Comparison of ENCODE assay signal across 1 cellular context in genomic region chr2:10610213-10610892, GRCh38.
TF ChIP-seq lines count a peak whose summit lies in the region.

No MANE protein-coding gene starts in this region.

TF ChIP-seq in GM12878, 131 proteins besides CTCF, POLR2A, EP300 and RAD21 (continued from another document):
- TF ChIP-seq PAX5 (IDR thresholded peaks at IDR 0.05; ENCODE audit: borderline replicate concordance, low read depth, low read length) (no peak), EZH2 (IDR thresholded peaks at IDR 0.05; ENCODE audit: borderline replicate concordance, control insufficient read depth, low read depth, low read length) (no peak), IRF5 (IDR thresholded peaks at IDR 0.05; ENCODE audit: borderline replicate concordance) (no peak), RELA (IDR thresholded peaks at IDR 0.05; ENCODE audit: borderline replicate concordance, partially characterized antibody) (no peak), FOXK2 (IDR thresholded peaks at IDR 0.05) (no peak), GATAD2B (conservative IDR thresholded peaks at IDR 0.05; ENCODE audit: low read depth) (no peak), BHLHE40 (IDR thresholded peaks at IDR 0.05; ENCODE audit: borderline replicate concordance in 1 of 2, low read depth in 2 of 2, low read length in 1 of 2) (no peak), TCF3 (IDR thresholded peaks at IDR 0.05; ENCODE audit: borderline replicate concordance, insufficient read depth, low read depth, low read length) (no peak), ZNF592 (IDR thresholded peaks at IDR 0.05) (no peak), ZZZ3 (IDR thresholded peaks at IDR 0.05; ENCODE audit: control insufficient read depth, insufficient read length, low read depth) (no peak), IKZF2 (IDR thresholded peaks at IDR 0.05) (no peak), KAT2A (conservative IDR thresholded peaks at IDR 0.05; ENCODE audit: control insufficient read depth, low read depth, low read length) (no peak), CHD4 (IDR thresholded peaks at IDR 0.05) (no peak), NFYA (IDR thresholded peaks at IDR 0.05; ENCODE audit: borderline replicate concordance, low read depth, low read length) (no peak)
- TF ChIP-seq, protein P1, sequence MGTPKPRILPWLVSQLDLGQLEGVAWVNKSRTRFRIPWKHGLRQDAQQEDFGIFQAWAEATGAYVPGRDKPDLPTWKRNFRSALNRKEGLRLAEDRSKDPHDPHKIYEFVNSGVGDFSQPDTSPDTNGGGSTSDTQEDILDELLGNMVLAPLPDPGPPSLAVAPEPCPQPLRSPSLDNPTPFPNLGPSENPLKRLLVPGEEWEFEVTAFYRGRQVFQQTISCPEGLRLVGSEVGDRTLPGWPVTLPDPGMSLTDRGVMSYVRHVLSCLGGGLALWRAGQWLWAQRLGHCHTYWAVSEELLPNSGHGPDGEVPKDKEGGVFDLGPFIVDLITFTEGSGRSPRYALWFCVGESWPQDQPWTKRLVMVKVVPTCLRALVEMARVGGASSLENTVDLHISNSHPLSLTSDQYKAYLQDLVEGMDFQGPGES (IDR thresholded peaks at IDR 0.05) = no peak
- TF ChIP-seq, protein P2, sequence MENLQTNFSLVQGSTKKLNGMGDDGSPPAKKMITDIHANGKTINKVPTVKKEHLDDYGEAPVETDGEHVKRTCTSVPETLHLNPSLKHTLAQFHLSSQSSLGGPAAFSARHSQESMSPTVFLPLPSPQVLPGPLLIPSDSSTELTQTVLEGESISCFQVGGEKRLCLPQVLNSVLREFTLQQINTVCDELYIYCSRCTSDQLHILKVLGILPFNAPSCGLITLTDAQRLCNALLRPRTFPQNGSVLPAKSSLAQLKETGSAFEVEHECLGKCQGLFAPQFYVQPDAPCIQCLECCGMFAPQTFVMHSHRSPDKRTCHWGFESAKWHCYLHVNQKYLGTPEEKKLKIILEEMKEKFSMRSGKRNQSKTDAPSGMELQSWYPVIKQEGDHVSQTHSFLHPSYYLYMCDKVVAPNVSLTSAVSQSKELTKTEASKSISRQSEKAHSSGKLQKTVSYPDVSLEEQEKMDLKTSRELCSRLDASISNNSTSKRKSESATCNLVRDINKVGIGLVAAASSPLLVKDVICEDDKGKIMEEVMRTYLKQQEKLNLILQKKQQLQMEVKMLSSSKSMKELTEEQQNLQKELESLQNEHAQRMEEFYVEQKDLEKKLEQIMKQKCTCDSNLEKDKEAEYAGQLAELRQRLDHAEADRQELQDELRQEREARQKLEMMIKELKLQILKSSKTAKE (IDR thresholded peaks at IDR 0.05; ENCODE audit: low read depth, poor library complexity, severe bottlenecking) = no peak
- TF ChIP-seq, protein P3, sequence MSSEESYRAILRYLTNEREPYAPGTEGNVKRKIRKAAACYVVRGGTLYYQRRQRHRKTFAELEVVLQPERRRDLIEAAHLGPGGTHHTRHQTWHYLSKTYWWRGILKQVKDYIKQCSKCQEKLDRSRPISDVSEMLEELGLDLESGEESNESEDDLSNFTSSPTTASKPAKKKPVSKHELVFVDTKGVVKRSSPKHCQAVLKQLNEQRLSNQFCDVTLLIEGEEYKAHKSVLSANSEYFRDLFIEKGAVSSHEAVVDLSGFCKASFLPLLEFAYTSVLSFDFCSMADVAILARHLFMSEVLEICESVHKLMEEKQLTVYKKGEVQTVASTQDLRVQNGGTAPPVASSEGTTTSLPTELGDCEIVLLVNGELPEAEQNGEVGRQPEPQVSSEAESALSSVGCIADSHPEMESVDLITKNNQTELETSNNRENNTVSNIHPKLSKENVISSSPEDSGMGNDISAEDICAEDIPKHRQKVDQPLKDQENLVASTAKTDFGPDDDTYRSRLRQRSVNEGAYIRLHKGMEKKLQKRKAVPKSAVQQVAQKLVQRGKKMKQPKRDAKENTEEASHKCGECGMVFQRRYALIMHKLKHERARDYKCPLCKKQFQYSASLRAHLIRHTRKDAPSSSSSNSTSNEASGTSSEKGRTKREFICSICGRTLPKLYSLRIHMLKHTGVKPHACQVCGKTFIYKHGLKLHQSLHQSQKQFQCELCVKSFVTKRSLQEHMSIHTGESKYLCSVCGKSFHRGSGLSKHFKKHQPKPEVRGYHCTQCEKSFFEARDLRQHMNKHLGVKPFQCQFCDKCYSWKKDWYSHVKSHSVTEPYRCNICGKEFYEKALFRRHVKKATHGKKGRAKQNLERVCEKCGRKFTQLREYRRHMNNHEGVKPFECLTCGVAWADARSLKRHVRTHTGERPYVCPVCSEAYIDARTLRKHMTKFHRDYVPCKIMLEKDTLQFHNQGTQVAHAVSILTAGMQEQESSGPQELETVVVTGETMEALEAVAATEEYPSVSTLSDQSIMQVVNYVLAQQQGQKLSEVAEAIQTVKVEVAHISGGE (CRISPR knock-in tag; IDR thresholded peaks at IDR 0.05) = no peak
